ENCODE assay signal across 21 cellular contexts in the genomic region with DNA sequence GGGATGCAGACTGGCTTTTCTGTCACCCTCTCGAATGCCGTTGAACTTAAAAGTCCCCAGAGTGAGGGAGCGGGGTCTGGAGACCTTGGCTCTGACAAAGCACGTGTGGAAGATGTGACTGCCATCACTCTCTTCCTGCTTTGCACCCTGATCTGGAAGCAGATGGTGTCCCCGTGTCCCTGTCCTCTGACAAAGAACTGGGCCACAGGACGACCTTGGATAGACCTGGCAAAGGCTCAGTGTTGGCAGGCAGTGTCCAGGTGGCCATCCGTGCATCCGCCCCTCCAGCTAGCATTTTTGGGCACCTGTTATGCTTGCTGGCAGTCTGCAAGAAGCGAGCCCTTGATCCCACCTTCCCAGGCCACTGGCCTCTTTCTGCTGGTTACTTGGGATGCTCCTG. TPM values are rescaled to one million over a fixed set of nuclear protein-coding genes. Genes with fewer than 3 reads are reported as not detected.
A peak's percentile ranks its signal among the peaks of the same experiment; 100 is the strongest.
DNase-seq lines count a peak whose midpoint lies in the region; ATAC-seq and TF ChIP-seq lines count a peak whose summit lies in the region.
"Had no signal": no experiment of that assay in that cellular context is flagged by ENCODE, and none has a peak within 500 bp of the region (broad histone marks: within the 10 kb centered on the region; RNA-seq: fewer than 3 reads in every experiment).

No MANE protein-coding gene starts in this region.

- WGBS in suprapubic skin: 85% methylated on average over 7 of the region's 9 CpGs

- peak overlapping the region; percentile 36 for H3K27ac ChIP-seq in caudate nucleus (ENCODE audit: low read depth, low read length)
- peak overlapping the region; percentile 21 for H3K27ac ChIP-seq in layer of hippocampus (ENCODE audit: low read depth, low read length)
- H3K27ac ChIP-seq in suprapubic skin: peak overlapping the region; percentile 88
- H3K27ac ChIP-seq: left lung, pancreas had no signal

- H3K36me3 ChIP-seq in suprapubic skin: no peaks in the 10 kb centered on the region
- H3K36me3 ChIP-seq: left lung, pancreas had no signal

- no peak for TF ChIP-seq POLR2A in suprapubic skin (IDR thresholded peaks at IDR 0.05)

- TF ChIP-seq EP300 in suprapubic skin (IDR thresholded peaks at IDR 0.05): no peak

- no peaks in the 10 kb centered on the region for H3K27me3 ChIP-seq in layer of hippocampus (ENCODE audit: control insufficient read depth, insufficient read depth, low read length)
- no peaks in the 10 kb centered on the region for H3K27me3 ChIP-seq in suprapubic skin
- H3K27me3 ChIP-seq: left lung, pancreas had no signal

- H3K9me3 ChIP-seq in suprapubic skin: no peaks in the 10 kb centered on the region
- H3K9me3 ChIP-seq: left lung, pancreas had no signal

- peaks cover 16 to 28% of the 10 kb centered on the region in 2 donors for H3K27me3 Mint-ChIP-seq in stimulated activated naive B cell treated with anti-CD40 and anti-IgM and Interleukin-4, amounts not matched to agents 10 μg/mL and 1 μg/mL and 100 μg/mL, for 72 hours
- H3K27me3 Mint-ChIP-seq: brain had no signal

- no peak overlapping the region for H3K4me3 Mint-ChIP-seq in stimulated activated naive B cell treated with anti-CD40 and anti-IgM and Interleukin-4, amounts not matched to agents 10 μg/mL and 1 μg/mL and 100 μg/mL, for 72 hours
- H3K4me3 Mint-ChIP-seq: activated naive CD8-positive, alpha-beta T cell treated with anti-CD3 and anti-CD28 coated beads, Interleukin-2, amount 50 U/mL, for 24 hours; CD14-positive monocyte; natural killer cell treated with Interleukin-12 subunit alpha and Interleukin-12 subunit beta and Interleukin-15 and Interleukin-18, amount 100 ng/mL, for 72 hours had no signal

- H3K9me3 Mint-ChIP-seq in stimulated activated naive B cell treated with anti-CD40 and anti-IgM and Interleukin-4, amounts not matched to agents 10 μg/mL and 1 μg/mL and 100 μg/mL, for 72 hours: no peaks in the 10 kb centered on the region
- H3K9me3 Mint-ChIP-seq: activated naive CD8-positive, alpha-beta T cell treated with anti-CD3 and anti-CD28 coated beads, Interleukin-2, amount 50 U/mL, for 24 hours; CD14-positive monocyte; natural killer cell treated with Interleukin-12 subunit alpha and Interleukin-12 subunit beta and Interleukin-15 and Interleukin-18, amount 100 ng/mL, for 72 hours had no signal

- H3K4me1 Mint-ChIP-seq in stimulated activated naive B cell treated with anti-CD40 and anti-IgM and Interleukin-4, amounts not matched to agents 10 μg/mL and 1 μg/mL and 100 μg/mL, for 72 hours: no peaks in the 10 kb centered on the region
- H3K4me1 Mint-ChIP-seq: activated naive CD8-positive, alpha-beta T cell treated with anti-CD3 and anti-CD28 coated beads, Interleukin-2, amount 50 U/mL, for 24 hours had no signal

- TF ChIP-seq CTCF in suprapubic skin (IDR thresholded peaks at IDR 0.05): no peak

- in situ Hi-C loops in G401 (cut with HindIII; ENCODE audit: low sequenced_read_pairs): no loop called here

- H3K36me3 Mint-ChIP-seq in stimulated activated naive B cell treated with anti-CD40 and anti-IgM and Interleukin-4, amounts not matched to agents 10 μg/mL and 1 μg/mL and 100 μg/mL, for 72 hours: no peaks in the 10 kb centered on the region
- H3K36me3 Mint-ChIP-seq: brain; CD14-positive monocyte; natural killer cell treated with Interleukin-12 subunit alpha and Interleukin-12 subunit beta and Interleukin-15 and Interleukin-18, amount 100 ng/mL, for 72 hours had no signal

- no peak overlapping the region for H3K27ac Mint-ChIP-seq in stimulated activated naive B cell treated with anti-CD40 and anti-IgM and Interleukin-4, amounts not matched to agents 10 μg/mL and 1 μg/mL and 100 μg/mL, for 72 hours
- H3K27ac Mint-ChIP-seq: activated naive CD8-positive, alpha-beta T cell treated with anti-CD3 and anti-CD28 coated beads, Interleukin-2, amount 50 U/mL, for 24 hours; natural killer cell treated with Interleukin-12 subunit alpha and Interleukin-12 subunit beta and Interleukin-15 and Interleukin-18, amount 100 ng/mL, for 72 hours had no signal

- H3K4me3 ChIP-seq in suprapubic skin: no peak overlapping the region
- H3K4me3 ChIP-seq: left lung, pancreas had no signal

- peaks cover 70% of the 10 kb centered on the region for H3K4me1 ChIP-seq in suprapubic skin

- no peak for ATAC-seq in GM18873 (IDR thresholded peaks at IDR 0.05; ENCODE audit: low FRiP score, unreplicated experiment)
- ATAC-seq in GM21526 (IDR thresholded peaks at IDR 0.05; ENCODE audit: low FRiP score, unreplicated experiment): no peak
- no peak for ATAC-seq in stimulated activated naive B cell treated with anti-CD40 and anti-IgM and Interleukin-4, amounts not matched to agents 10 μg/mL and 1 μg/mL and 100 μg/mL, for 72 hours (replicated peaks)
- ATAC-seq: activated naive CD8-positive, alpha-beta T cell treated with anti-CD3 and anti-CD28 coated beads, Interleukin-2, amount 50 U/mL, for 24 hours; HCT116; left lung; natural killer cell treated with Interleukin-12 subunit alpha and Interleukin-12 subunit beta and Interleukin-15 and Interleukin-18, amount 100 ng/mL, for 72 hours; pancreas; sciatic nerve had no signal

- DNase-seq in G401 (ENCODE audit: low spot score) (peak; percentile 92), caudate nucleus (lab: John Stamatoyannopoulos, UW) (peak in 1 of 61 donors; percentile 92), suprapubic skin (ENCODE audit: low spot score in 2 of 2) (no peak)
- no peak for DNase-seq in stimulated activated naive B cell treated with anti-CD40 and anti-IgM and Interleukin-4, amounts not matched to agents 10 μg/mL and 1 μg/mL and 100 μg/mL, for 72 hours
- DNase-seq: activated CD4-positive, alpha-beta T cell treated with anti-CD3 and anti-CD28 coated beads for 1 hour; activated gamma-delta T cell; activated naive CD8-positive, alpha-beta T cell treated with anti-CD3 and anti-CD28 coated beads, Interleukin-2, amount 50 U/mL, for 24 hours; left lung; NCI-H1694; NCI-H526 treated with DMSO at 0.1 percent for 48 hours; pancreas; stimulated activated CD4-positive, alpha-beta T cell treated with anti-CD3 and anti-CD28 coated beads, Interleukin-15, amount 100 ng/mL, for 24 hours; T-helper 1 cell had no signal

RNA-seq across cellular contexts. Expression of gene ARHGEF10L, which starts 27.4 kb away (rescaled TPM):
- 16.4 and 19.6 TPM in 2 replicates for total RNA-seq in G401 (2014; rRNA removed; shearing (Covaris generic))
- 100 to 1,000 TPM in 1 of 4 donors, 10 to 100 TPM in 3; 65.0 to 136 (median 94.1) TPM for total RNA-seq in suprapubic skin
- total RNA-seq: natural killer cell treated with Interleukin-12 subunit alpha and Interleukin-12 subunit beta and Interleukin-15 and Interleukin-18, amount 100 ng/mL, for 72 hours had no signal

Comparison
In these comparisons a context has a peak if more than half of its experiments do, and no peak if none do; other contexts are left out.
1. H3K27ac ChIP-seq: peak in every context shown above with its lines; median percentile 88 in suprapubic skin; 36 in caudate nucleus; 21 in layer of hippocampus.